Comparison of ENCODE assay signal across 11 cellular contexts in genomic region chr19:3178973-3179738, GRCh38. TPM values are rescaled to one million over a fixed set of nuclear protein-coding genes. Genes with fewer than 3 reads are reported as not detected.
DNase-seq lines count a peak whose midpoint lies in the region; ATAC-seq and TF ChIP-seq lines count a peak whose summit lies in the region.
"Had no signal": no experiment of that assay in that cellular context is flagged by ENCODE, and none has a peak within 500 bp of the region (broad histone marks: within the 10 kb centered on the region; RNA-seq: fewer than 3 reads in every experiment).

No MANE protein-coding gene starts in this region.

- TF ChIP-seq CTCF in CD14-positive monocyte (IDR thresholded peaks at IDR 0.05) (no peak), lung (IDR thresholded peaks at IDR 0.05; ENCODE audit: control extremely low read depth, extremely low read depth) (no peak)

- DNase-seq in CD14-positive monocyte (ENCODE audit: low spot score), result peak; percentile 43
- DNase-seq in activated CD4-positive, alpha-beta T cell treated with anti-CD3 and anti-CD28 coated beads, Interleukin-2, amount 50 U/mL, for 1 hour, result peak; percentile 32
- DNase-seq in lung (ENCODE audit: low spot score), result no peak
- no peak for DNase-seq in NCI-H2107 treated with DMSO at 0.1 percent for 48 hours (lab: John Stamatoyannopoulos, UW; ENCODE audit: unreplicated experiment)
- no peak for DNase-seq in NCI-H82 (lab: John Stamatoyannopoulos, UW)
- no peak for DNase-seq in DMS 273 treated with DMSO at 0.1 percent for 48 hours (lab: John Stamatoyannopoulos, UW)
- no peak for DNase-seq in hepatic stellate cell (ENCODE audit: low spot score)
- DNase-seq: DMS53 had no signal

- H3K9me3 ChIP-seq in lung (ENCODE audit: control insufficient read depth in 2 of 2, insufficient read depth in 1 of 2, low read length in 1 of 2), result no peaks in the 10 kb centered on the region

- no peaks in the 10 kb centered on the region for H3K27me3 ChIP-seq in lung (ENCODE audit: control insufficient read depth, insufficient read depth)

- intact Hi-C loops in CD14-positive monocyte (cut with micrococcal nuclease), result loop anchor here in 1 of 2 donors (5.0 kb wide), 1 partner anchor 37 kb away; no protein-coding TSS in a partner anchor

- peak overlapping the region; percentile 92 to 99 for H3K4me3 Mint-ChIP-seq in CD14-positive monocyte

- H3K4me1 ChIP-seq in lung (ENCODE audit: control insufficient read depth in 2 of 2, insufficient read depth in 2 of 2, low read length in 2 of 2), result peaks cover 0 to 23% of the 10 kb centered on the region in 2 donors

- WGBS in lung, 2 donors, result 42 to 61% methylated on average over 52 of the region's 52 CpGs

- H3K4me1 Mint-ChIP-seq in CD14-positive monocyte, result peaks cover 44% of the 10 kb centered on the region

- peak overlapping the region; percentile 38 for H3K4me3 ChIP-seq in lung

- H3K27ac ChIP-seq in lung (ENCODE audit: low read depth in 1 of 2, low read length in 1 of 2), result peak overlapping the region in 1 of 2 donors; percentile 87

- peak overlapping the region; percentile 93 to 99 (median 96) for H3K27ac Mint-ChIP-seq in CD14-positive monocyte

- ATAC-seq in GM21529 (IDR thresholded peaks at IDR 0.05; ENCODE audit: unreplicated experiment) (peak; percentile 9), lung (ENCODE audit: insufficient read depth, low FRiP score) (no peak)

- H3K9me3 Mint-ChIP-seq in CD14-positive monocyte, result peaks cover 0 to 3% (median 0%) of the 10 kb centered on the region in 7 donors

- H3K36me3 ChIP-seq in lung (ENCODE audit: control insufficient read depth in 2 of 2, insufficient read depth in 2 of 2, low read length in 2 of 2), result no peaks in the 10 kb centered on the region

- H3K36me3 Mint-ChIP-seq in CD14-positive monocyte, result peaks cover 11% of the 10 kb centered on the region in 2 donors

- peaks cover 0 to 10% (median 0%) of the 10 kb centered on the region in 3 donors for H3K27me3 Mint-ChIP-seq in CD14-positive monocyte (ENCODE audit: low read depth in 3 of 3)

RNA-seq across cellular contexts. Expression of gene S1PR4, which starts 0.6 kb away (rescaled TPM):
- polyA plus RNA-seq in CD14-positive monocyte (100 to 1,000 TPM; 105 to 131 TPM), lung (10 to 100 TPM; 14.7 to 40.5 TPM)
- total RNA-seq in lung, result 10 to 100 TPM in 1 of 2 donors, 1 to 10 TPM in 1; 7.3 to 18.8 TPM
- polyA plus RNA-seq: neural cell had no signal

RNA-seq across cellular contexts. Expression of gene NCLN, which starts 6.6 kb away (rescaled TPM):
- polyA plus RNA-seq in CD14-positive monocyte (10 to 100 TPM; 28.6 to 34.5 TPM), lung (10 to 100 TPM; 54.3 to 71.9 TPM)
- 100 to 1,000 TPM in 1 of 2 donors, 10 to 100 TPM in 1; 24.8 to 117 TPM for total RNA-seq in lung

RNA-seq across cellular contexts. Expression of gene GNA15, which starts 43.3 kb away (rescaled TPM):
- polyA plus RNA-seq in CD14-positive monocyte (10 to 100 TPM; 38.7 to 41.3 TPM), lung (10 to 100 TPM; 21.5 to 65.4 TPM)
- 10 to 100 TPM; 18.6 to 36.0 TPM for total RNA-seq in lung
- polyA plus RNA-seq: neural cell had no signal

RNA-seq across cellular contexts. Expression of gene CELF5, which starts 45.3 kb away (rescaled TPM):
- not detected for polyA plus RNA-seq in CD14-positive monocyte
- total RNA-seq in lung, result under 1 TPM in 1 of 2 donors, not detected in 1; 0.12 TPM
- under 1 TPM; 0.08 to 0.14 TPM for polyA plus RNA-seq in lung
- total RNA-seq: dermis microvascular lymphatic vessel endothelial cell had no signal

Comparison
In these comparisons a context has a peak if more than half of its experiments do, and no peak if none do; other contexts are left out.
1. DNase-seq: peak in CD14-positive monocyte (single experiment) and activated CD4-positive, alpha-beta T cell treated with anti-CD3 and anti-CD28 coated beads, Interleukin-2, amount 50 U/mL, for 1 hour (single experiment); none in lung (single experiment), NCI-H2107 treated with DMSO at 0.1 percent for 48 hours (single experiment), NCI-H82 (single experiment), DMS 273 treated with DMSO at 0.1 percent for 48 hours (single experiment) and hepatic stellate cell (single experiment).